ENCODE assay signal across 10 cellular contexts in genomic region chr9:137217276-137218211, GRCh38. TPM values are rescaled to one million over a fixed set of nuclear protein-coding genes. Genes with fewer than 3 reads are reported as not detected.
DNase-seq lines count a peak whose midpoint lies in the region; ATAC-seq and TF ChIP-seq lines count a peak whose summit lies in the region.
"Had no signal": no experiment of that assay in that cellular context is flagged by ENCODE, and none has a peak within 500 bp of the region (broad histone marks: within the 10 kb centered on the region; RNA-seq: fewer than 3 reads in every experiment).

No MANE protein-coding gene starts in this region.

- no peak for ATAC-seq in HG02884 (IDR thresholded peaks at IDR 0.05; ENCODE audit: unreplicated experiment)
- ATAC-seq in GM18873 (IDR thresholded peaks at IDR 0.05; ENCODE audit: low FRiP score, unreplicated experiment) = no peak

- no peaks in the 10 kb centered on the region for H3K27me3 ChIP-seq in Karpas-422 (ENCODE audit: low read length)
- H3K27me3 ChIP-seq: dorsolateral prefrontal cortex had no signal

- no peak overlapping the region for H3K9ac ChIP-seq in Karpas-422 (ENCODE audit: low read length)

- TF ChIP-seq CTCF in C4-2B (conservative IDR thresholded peaks at IDR 0.05) (no peak; the same call in 1 of the 2 replicates), nephron progenitor cell (IDR thresholded peaks at IDR 0.05) (no peak)

- no peaks in the 10 kb centered on the region for H3K9me2 ChIP-seq in Karpas-422 (replicated peaks; ENCODE audit: insufficient read depth, low read length)

- no peaks in the 10 kb centered on the region for H3K9me3 Mint-ChIP-seq in nephron progenitor cell

- no peaks in the 10 kb centered on the region for H3K79me2 ChIP-seq in Karpas-422 (ENCODE audit: low read length)

- H3K27ac ChIP-seq in C4-2B (peak overlapping the region; percentile 98), epithelial cell of prostate (peak overlapping the region; percentile 62), Karpas-422 (ENCODE audit: low read length) (no peak overlapping the region)

- no peaks in the 10 kb centered on the region for H3K9me3 ChIP-seq in Karpas-422 (ENCODE audit: low read length)

- peaks cover 3% of the 10 kb centered on the region for H3K4me1 ChIP-seq in Karpas-422 (ENCODE audit: low read length)

- no peak overlapping the region for H3K4me3 Mint-ChIP-seq in nephron progenitor cell

- peaks cover 9% of the 10 kb centered on the region for H3K4me1 Mint-ChIP-seq in nephron progenitor cell

- H3K4me3 ChIP-seq in Karpas-422 (ENCODE audit: low read length) = no peak overlapping the region

- no peaks in the 10 kb centered on the region for H4K20me1 ChIP-seq in Karpas-422 (ENCODE audit: insufficient read depth, low read depth, low read length)

- H3K36me3 Mint-ChIP-seq in nephron progenitor cell (ENCODE audit: low read depth) = peaks cover 4% of the 10 kb centered on the region

- H3K27me3 Mint-ChIP-seq in nephron progenitor cell (ENCODE audit: low read depth, poor library complexity) = no peaks in the 10 kb centered on the region

- H3K4me2 ChIP-seq in Karpas-422 (ENCODE audit: low read depth, low read length, poor library complexity, severe bottlenecking) = no peak overlapping the region

- no peak overlapping the region for H3K27ac Mint-ChIP-seq in nephron progenitor cell

- no peak overlapping the region for H2AFZ ChIP-seq in Karpas-422 (ENCODE audit: low read length)

- peak; percentile 91 for DNase-seq in NCI-H2196 (lab: John Stamatoyannopoulos, UW; ENCODE audit: unreplicated experiment)
- DNase-seq in epithelial cell of prostate (ENCODE audit: low read depth, low spot score) = no peak
- peak; percentile 70 for DNase-seq in nephron progenitor cell
- DNase-seq in Karpas-422 = no peak
- DNase-seq in activated CD4-positive, alpha-beta T cell treated with anti-CD3 and anti-CD28 coated beads for 4 hours = no peak
- DNase-seq: dorsolateral prefrontal cortex, T1000 had no signal

- H3K36me3 ChIP-seq in Karpas-422 (ENCODE audit: insufficient read depth, low read length) = no peaks in the 10 kb centered on the region

RNA-seq across cellular contexts. Expression of gene RNF208, which starts 4.5 kb away (rescaled TPM):
- 0.26 and 0.36 TPM in 2 replicates for total RNA-seq in Karpas-422 (2014; rRNA removed; shearing (Covaris generic); ENCODE audit: low replicate concordance)

RNA-seq across cellular contexts. Expression of gene CYSRT1, which starts 7.4 kb away (rescaled TPM):
- 0.75 and 1.2 TPM in 2 replicates for total RNA-seq in Karpas-422 (2014; rRNA removed; shearing (Covaris generic); ENCODE audit: low replicate concordance)

RNA-seq across cellular contexts. Expression of gene RNF224, which starts 9.8 kb away (rescaled TPM):
- 0.37 TPM in 1 of 2 replicates, not detected in the other for total RNA-seq in Karpas-422 (2014; rRNA removed; shearing (Covaris generic); ENCODE audit: low replicate concordance)

RNA-seq across cellular contexts. Expression of gene NDOR1, which starts 12.0 kb away (rescaled TPM):
- total RNA-seq in Karpas-422 (2014; rRNA removed; shearing (Covaris generic); ENCODE audit: low replicate concordance) = 7.8 and 13.1 TPM in 2 replicates

RNA-seq across cellular contexts. Expression of gene TMEM203, which starts 12.1 kb away (rescaled TPM):
- 30.6 and 39.8 TPM in 2 replicates for total RNA-seq in Karpas-422 (2014; rRNA removed; shearing (Covaris generic); ENCODE audit: low replicate concordance)

Comparison
In these comparisons a context has a peak if more than half of its experiments do, and no peak if none do; other contexts are left out.
1. DNase-seq: peak in NCI-H2196 (single experiment) and nephron progenitor cell (single experiment); none in epithelial cell of prostate (single experiment), Karpas-422 (single experiment) and activated CD4-positive, alpha-beta T cell treated with anti-CD3 and anti-CD28 coated beads for 4 hours (0 of 2).